Comparison of ENCODE assay signal across 9 cellular contexts in the genomic region with DNA sequence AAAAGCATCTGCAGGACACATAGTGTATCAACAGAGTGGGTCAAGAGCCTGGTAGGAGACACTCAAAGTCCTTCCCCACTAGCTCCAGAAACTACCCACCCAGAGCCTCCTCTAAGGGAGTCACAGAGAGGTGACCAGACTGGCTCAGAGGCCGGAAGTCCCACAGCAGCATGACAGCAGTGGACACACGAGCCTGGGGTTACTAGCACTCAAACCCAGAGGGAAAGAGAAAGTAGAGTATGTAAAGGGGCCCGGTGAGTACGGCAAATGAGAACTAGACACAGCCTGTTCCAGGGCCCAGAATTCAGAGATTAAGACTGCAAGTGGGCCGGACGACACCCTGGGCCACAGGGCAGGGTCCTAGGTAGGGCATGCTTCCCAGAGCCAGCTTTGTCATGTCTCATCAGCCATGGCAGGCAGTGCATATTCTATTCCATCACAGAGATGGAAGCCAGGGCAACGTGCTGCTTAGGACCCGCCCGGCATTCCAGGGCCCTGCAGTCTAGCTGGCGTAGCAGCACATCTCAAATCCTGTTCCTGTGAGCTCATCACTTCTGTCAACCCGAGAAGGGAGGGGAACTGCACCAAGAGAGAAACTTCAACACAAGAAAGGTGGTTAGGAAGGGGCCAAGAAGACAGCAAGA. TPM values are rescaled to one million over a fixed set of nuclear protein-coding genes. Genes with fewer than 3 reads are reported as not detected.
DNase-seq lines count a peak whose midpoint lies in the region; ATAC-seq and TF ChIP-seq lines count a peak whose summit lies in the region.
"Had no signal": no experiment of that assay in that cellular context is flagged by ENCODE, and none has a peak within 500 bp of the region (broad histone marks: within the 10 kb centered on the region; RNA-seq: fewer than 3 reads in every experiment).

No MANE protein-coding gene starts in this region.

- H3K4me3 Mint-ChIP-seq in stimulated activated naive CD8-positive, alpha-beta T cell treated with anti-CD3 and anti-CD28 coated beads, Interleukin-15, Interleukin-2, amounts not matched to agents 100 ng/mL and 50 ng/mL, for 24 hours: no peak overlapping the region
- H3K4me3 Mint-ChIP-seq: CD8-positive, alpha-beta T cell had no signal

- H3K4me1 ChIP-seq in mucosa of stomach (ENCODE audit: control insufficient read depth, insufficient read depth, low read length): peaks cover 31% of the 10 kb centered on the region

- POLR2A ChIA-PET in HEK293T (lab: Yijun Ruan, JAX): interaction anchor here (0.6 to 9.8 kb wide), 5 partner anchors 13 to 214 kb away, joined by 3 to 77 read pairs (median 7); partner anchors contain the start of genes GAPDH, NOP2, PTMS and VAMP1

- H3K36me3 Mint-ChIP-seq in stimulated activated naive CD8-positive, alpha-beta T cell treated with anti-CD3 and anti-CD28 coated beads, Interleukin-15, Interleukin-2, amounts not matched to agents 100 ng/mL and 50 ng/mL, for 24 hours (ENCODE audit: low read depth): peaks cover 20% of the 10 kb centered on the region

- peak overlapping the region; percentile 65 to 98 (median 94) for H3K27ac ChIP-seq in dorsolateral prefrontal cortex

- H3K27me3 ChIP-seq in dorsolateral prefrontal cortex (no peaks in the 10 kb centered on the region), mucosa of stomach (ENCODE audit: control insufficient read depth, insufficient read depth, low read length) (no peaks in the 10 kb centered on the region)

- H3K27ac Mint-ChIP-seq in stimulated activated naive CD8-positive, alpha-beta T cell treated with anti-CD3 and anti-CD28 coated beads, Interleukin-15, Interleukin-2, amounts not matched to agents 100 ng/mL and 50 ng/mL, for 24 hours: peak overlapping the region; percentile 11

- H3K9me3 Mint-ChIP-seq in stimulated activated naive CD8-positive, alpha-beta T cell treated with anti-CD3 and anti-CD28 coated beads, Interleukin-15, Interleukin-2, amounts not matched to agents 100 ng/mL and 50 ng/mL, for 24 hours: no peaks in the 10 kb centered on the region
- H3K9me3 Mint-ChIP-seq: CD8-positive, alpha-beta T cell had no signal

- CTCF ChIA-PET in HEK293T (lab: Yijun Ruan, JAX): interaction anchor here (0.9 to 6.9 kb wide), 3 partner anchors 12 to 19 kb away, joined by 3 to 72 read pairs (median 5); no protein-coding TSS in a partner anchor

- peak overlapping the region; percentile 18 for H3K9ac ChIP-seq in mucosa of stomach (ENCODE audit: low read length)

- TF ChIP-seq CTCF in dorsolateral prefrontal cortex (IDR thresholded peaks at IDR 0.05 in 54 of 56, conservative IDR thresholded peaks at IDR 0.05 in 2 of 56; ENCODE audit: low read depth in 1 of 56, partially characterized antibody in 56 of 56): peak in 1 of 56 donors; percentile 0

- peaks cover 1% of the 10 kb centered on the region for H3K36me3 ChIP-seq in mucosa of stomach (ENCODE audit: control insufficient read depth, insufficient read depth, low read length)

- H3K4me1 Mint-ChIP-seq in stimulated activated naive CD8-positive, alpha-beta T cell treated with anti-CD3 and anti-CD28 coated beads, Interleukin-15, Interleukin-2, amounts not matched to agents 100 ng/mL and 50 ng/mL, for 24 hours (ENCODE audit: low read depth): peaks cover 31% of the 10 kb centered on the region

- ATAC-seq in stimulated activated naive CD8-positive, alpha-beta T cell treated with anti-CD3 and anti-CD28 coated beads, Interleukin-15, Interleukin-2, amounts not matched to agents 100 U/mL and 50 U/mL, for 24 hours: no peak
- ATAC-seq in GM21360 (IDR thresholded peaks at IDR 0.05; ENCODE audit: unreplicated experiment): no peak
- no peak for ATAC-seq in HG03442 (IDR thresholded peaks at IDR 0.05; ENCODE audit: unreplicated experiment)
- ATAC-seq: CD8-positive, alpha-beta T cell had no signal

- DNase-seq in stimulated activated naive CD8-positive, alpha-beta T cell treated with anti-CD3 and anti-CD28 coated beads, Interleukin-15, Interleukin-2, amounts not matched to agents 100 U/mL and 50 U/mL, for 24 hours: no peak
- DNase-seq in dorsolateral prefrontal cortex (peak in 3 of 10 donors; percentile 35 to 62 (median 44)), HEK293T (ENCODE audit: extremely low spot score) (no peak), NCI-H82 (lab: John Stamatoyannopoulos, UW) (no peak)

- H3K4me3 ChIP-seq in dorsolateral prefrontal cortex (peak overlapping the region in 58 of 59 donors; percentile 19 to 100 (median 94)), mucosa of stomach (ENCODE audit: low read length) (no peak overlapping the region)

- intact Hi-C loops in dorsolateral prefrontal cortex (cut with DNase I): loop anchor here (1.0 to 5.0 kb wide), 2 partner anchors 16 to 79 kb away; partner anchors contain the start of gene VAMP1 (in 1 of the 2)

- H3K9me3 ChIP-seq in mucosa of stomach (ENCODE audit: control insufficient read depth, low read length): no peaks in the 10 kb centered on the region

- no peaks in the 10 kb centered on the region for H3K27me3 Mint-ChIP-seq in stimulated activated naive CD8-positive, alpha-beta T cell treated with anti-CD3 and anti-CD28 coated beads, Interleukin-15, Interleukin-2, amounts not matched to agents 100 ng/mL and 50 ng/mL, for 24 hours

TF ChIP-seq in HEK293T, 16 proteins besides CTCF, POLR2A, EP300 and RAD21:
- TF ChIP-seq PKNOX1 (IDR thresholded peaks at IDR 0.05) (no peak), CTBP1 (IDR thresholded peaks at IDR 0.05; ENCODE audit: borderline replicate concordance) (no peak), HDGF (IDR thresholded peaks at IDR 0.05; ENCODE audit: borderline replicate concordance) (no peak)
TF ChIP-seq in HEK293T: peak in this region for 0.

RNA-seq across cellular contexts. Expression of gene IFFO1, which starts 4.2 kb away (rescaled TPM):
- total RNA-seq in dorsolateral prefrontal cortex: 10 to 100 TPM; 29.9 to 71.0 (median 45.2) TPM

RNA-seq across cellular contexts. Expression of gene NOP2, which starts 16.5 kb away (rescaled TPM):
- 10 to 100 TPM; 17.8 to 57.6 (median 26.6) TPM for total RNA-seq in dorsolateral prefrontal cortex

RNA-seq across cellular contexts. Expression of gene GAPDH, which starts 17.3 kb away (rescaled TPM):
- 1,000 to 10,000 TPM; 1,552 to 3,778 (median 2,635) TPM for total RNA-seq in dorsolateral prefrontal cortex

RNA-seq across cellular contexts. Expression of gene CHD4, which starts 55.6 kb away (rescaled TPM):
- 100 to 1,000 TPM; 139 to 266 (median 179) TPM for total RNA-seq in dorsolateral prefrontal cortex

RNA-seq across cellular contexts. Expression of gene NCAPD2, which starts 57.7 kb away (rescaled TPM):
- total RNA-seq in dorsolateral prefrontal cortex: 10 to 100 TPM; 10.2 to 44.7 (median 21.8) TPM
